ENCODE assay signal across 10 cellular contexts in genomic region chr6:35494161-35494563, GRCh38. TPM values are rescaled to one million over a fixed set of nuclear protein-coding genes. Genes with fewer than 3 reads are reported as not detected.
DNase-seq lines count a peak whose midpoint lies in the region; ATAC-seq, FAIRE-seq and TF ChIP-seq lines count a peak whose summit lies in the region.
"Had no signal": no experiment of that assay in that cellular context is flagged by ENCODE, and none has a peak within 500 bp of the region (broad histone marks: within the 10 kb centered on the region; RNA-seq: fewer than 3 reads in every experiment).

No MANE protein-coding gene starts in this region.

- intact Hi-C loops in gastrocnemius medialis (cut with DNase I; ENCODE audit: low total_unique reads), result no loop called here

- FAIRE-seq in urothelium cell line (lab: Jason Lieb, UNC), result no peak

- H3K27ac ChIP-seq in gastrocnemius medialis, result peak overlapping the region in 3 of 4 donors; percentile 41 to 97 (median 93)

- ATAC-seq in gastrocnemius medialis (no peak), GM18511 (IDR thresholded peaks at IDR 0.05; ENCODE audit: unreplicated experiment) (no peak), HG02981 (IDR thresholded peaks at IDR 0.05; ENCODE audit: unreplicated experiment) (no peak)

- in situ Hi-C loops in gastrocnemius medialis (cut with MboI; ENCODE audit: low sequenced_read_pairs in 4 of 4), result no loop called here

- no peak overlapping the region for H3K4me3 ChIP-seq in NT2/D1 (ENCODE audit: insufficient read length, low read depth)
- peak overlapping the region; percentile 24 for H3K4me3 ChIP-seq in fibroblast of pulmonary artery (replicated peaks; ENCODE audit: low read depth, low read length)
- no peak overlapping the region for H3K4me3 ChIP-seq in gastrocnemius medialis

- H3K27me3 ChIP-seq in NT2/D1 (ENCODE audit: insufficient read depth, insufficient read length), result peaks cover 2% of the 10 kb centered on the region
- H3K27me3 ChIP-seq in gastrocnemius medialis, result no peaks in the 10 kb centered on the region

- H3K9ac ChIP-seq in NT2/D1 (ENCODE audit: insufficient read length, low read depth), result peak overlapping the region; percentile 36

- H3K36me3 ChIP-seq in NT2/D1 (ENCODE audit: insufficient read depth, insufficient read length, low read length), result peaks cover 12% of the 10 kb centered on the region
- H3K36me3 ChIP-seq in gastrocnemius medialis, result no peaks in the 10 kb centered on the region

- TF ChIP-seq CTCF in fibroblast of pulmonary artery (IDR thresholded peaks at IDR 0.05; ENCODE audit: low read length, missing control alignments), result no peak
- TF ChIP-seq CTCF in gastrocnemius medialis (IDR thresholded peaks at IDR 0.05 in 4 of 5, conservative IDR thresholded peaks at IDR 0.05 in 1 of 5), result no peak

- TF ChIP-seq POLR2A in gastrocnemius medialis (IDR thresholded peaks at IDR 0.05), result no peak

- H3K4me1 ChIP-seq in NT2/D1 (ENCODE audit: insufficient read depth, insufficient read length) (peaks cover 41% of the 10 kb centered on the region), gastrocnemius medialis (peaks cover 46 to 67% of the 10 kb centered on the region in 2 donors)

- no peaks in the 10 kb centered on the region for H3K9me3 ChIP-seq in NT2/D1 (ENCODE audit: insufficient read depth, low read length)
- no peaks in the 10 kb centered on the region for H3K9me3 ChIP-seq in gastrocnemius medialis

- peak; percentile 43 for DNase-seq in GM03348 (ENCODE audit: low spot score)
- no peak for DNase-seq in NT2/D1 (ENCODE audit: low read depth, low spot score)
- peak; percentile 55 for DNase-seq in fibroblast of pulmonary artery (ENCODE audit: low read depth)
- DNase-seq in gastrocnemius medialis, result no peak
- no peak for DNase-seq in amniotic stem cell (lab: John Stamatoyannopoulos, UW)
- DNase-seq in urothelium cell line (ENCODE audit: low spot score), result no peak
- DNase-seq: activated CD4-positive, alpha-beta T cell treated with anti-CD3 and anti-CD28 coated beads, Interleukin-2, amount 50 U/mL, for 48 hours had no signal

RNA-seq across cellular contexts. Expression of gene TEAD3, which starts 2.7 kb away (rescaled TPM):
- total RNA-seq in gastrocnemius medialis, result 10 to 100 TPM; 11.5 to 14.8 (median 13.5) TPM

RNA-seq across cellular contexts. Expression of gene TULP1, which starts 18.5 kb away (rescaled TPM):
- total RNA-seq in gastrocnemius medialis, result not detected
- total RNA-seq: kidney epithelial cell had no signal

RNA-seq across cellular contexts. Expression of gene RPL10A, which starts 26.0 kb away (rescaled TPM):
- total RNA-seq in gastrocnemius medialis, result 1,000 to 10,000 TPM in 1 of 4 donors, 100 to 1,000 TPM in 3; 772 to 1,014 (median 808) TPM

RNA-seq across cellular contexts. Expression of gene FANCE, which starts 42.0 kb away (rescaled TPM):
- 10 to 100 TPM in 1 of 4 donors, 1 to 10 TPM in 3; 2.5 to 10.5 (median 5.9) TPM for total RNA-seq in gastrocnemius medialis

Comparison
In these comparisons a context has a peak if more than half of its experiments do, and no peak if none do; other contexts are left out.
1. DNase-seq: peak in GM03348 (single experiment) and fibroblast of pulmonary artery (single experiment); none in NT2/D1 (single experiment), gastrocnemius medialis (0 of 2), amniotic stem cell (single experiment) and urothelium cell line (single experiment).